ENCODE assay signal across 4 cellular contexts in the genomic region with DNA sequence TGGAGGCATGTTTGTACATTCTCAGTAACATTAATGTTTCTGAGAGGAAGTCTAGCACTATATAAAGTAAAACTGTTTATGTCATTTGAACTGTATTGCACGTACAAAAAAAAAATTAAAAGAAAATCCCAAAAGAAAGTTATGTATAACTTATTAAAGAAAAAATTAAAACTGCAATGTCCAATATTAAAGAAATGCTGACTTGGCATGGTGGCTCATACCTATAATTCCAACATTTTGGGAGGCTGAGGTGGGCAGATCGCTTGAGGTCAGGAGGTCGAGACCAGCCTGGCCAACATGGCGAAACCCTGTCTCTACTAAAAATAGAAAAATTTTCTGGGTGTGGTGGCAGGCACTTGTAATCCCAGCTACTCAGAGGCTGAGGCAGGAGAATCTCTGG.
A peak's percentile ranks its signal among the peaks of the same experiment; 100 is the strongest.
TF ChIP-seq lines count a peak whose summit lies in the region.

No MANE protein-coding gene starts in this region.

TF ChIP-seq in HepG2, 621 proteins besides CTCF, POLR2A, EP300 and RAD21:
- TF ChIP-seq, protein P1, sequence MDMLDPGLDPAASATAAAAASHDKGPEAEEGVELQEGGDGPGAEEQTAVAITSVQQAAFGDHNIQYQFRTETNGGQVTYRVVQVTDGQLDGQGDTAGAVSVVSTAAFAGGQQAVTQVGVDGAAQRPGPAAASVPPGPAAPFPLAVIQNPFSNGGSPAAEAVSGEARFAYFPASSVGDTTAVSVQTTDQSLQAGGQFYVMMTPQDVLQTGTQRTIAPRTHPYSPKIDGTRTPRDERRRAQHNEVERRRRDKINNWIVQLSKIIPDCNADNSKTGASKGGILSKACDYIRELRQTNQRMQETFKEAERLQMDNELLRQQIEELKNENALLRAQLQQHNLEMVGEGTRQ (IDR thresholded peaks at IDR 0.05; ENCODE audit: low read depth, low read length): no peak
- TF ChIP-seq, protein P1 (CRISPR knock-in tag; IDR thresholded peaks at IDR 0.05; ENCODE audit: borderline replicate concordance): no peak
- TF ChIP-seq MAFF (IDR thresholded peaks at IDR 0.05; ENCODE audit: low read depth, low read length) (peak; percentile 81), MAFK (conservative IDR thresholded peaks at IDR 0.05 in 1 of 2, IDR thresholded peaks at IDR 0.05 in 1 of 2; ENCODE audit: low read length in 2 of 2) (peak; percentile 73 to 88), ZNF20 (CRISPR knock-in tag; IDR thresholded peaks at IDR 0.05) (no peak)
- TF ChIP-seq, protein P2, sequence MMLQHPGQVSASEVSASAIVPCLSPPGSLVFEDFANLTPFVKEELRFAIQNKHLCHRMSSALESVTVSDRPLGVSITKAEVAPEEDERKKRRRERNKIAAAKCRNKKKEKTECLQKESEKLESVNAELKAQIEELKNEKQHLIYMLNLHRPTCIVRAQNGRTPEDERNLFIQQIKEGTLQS (CRISPR knock-in tag; IDR thresholded peaks at IDR 0.05): no peak

TF ChIP-seq in A549, 52 proteins besides CTCF, POLR2A, EP300 and RAD21:
- TF ChIP-seq BHLHE40 (IDR thresholded peaks at IDR 0.05; ENCODE audit: low read depth, low read length) (no peak), MAFK (IDR thresholded peaks at IDR 0.05; ENCODE audit: partially characterized antibody) (peak; percentile 78), SMC3 (IDR thresholded peaks at IDR 0.05) (no peak), MYC (IDR thresholded peaks at IDR 0.05; ENCODE audit: borderline replicate concordance, low read length) (no peak)

TF ChIP-seq in IMR-90, 13 proteins besides CTCF, POLR2A, EP300 and RAD21:
- TF ChIP-seq RFX5 (IDR thresholded peaks at IDR 0.05; ENCODE audit: low read depth, low read length) (no peak), MAFK (IDR thresholded peaks at IDR 0.05; ENCODE audit: low read depth, low read length) (peak; percentile 79)

TF ChIP-seq in K562, 482 proteins besides CTCF, POLR2A, EP300 and RAD21:
- peak; percentile 78 for TF ChIP-seq MAFG (tag; conservative IDR thresholded peaks at IDR 0.05)
- TF ChIP-seq MAFK (IDR thresholded peaks at IDR 0.05; ENCODE audit: low read length): peak; percentile 73
- no peak for TF ChIP-seq STAT5A (IDR thresholded peaks at IDR 0.05; ENCODE audit: borderline replicate concordance, low read length)
- no peak for TF ChIP-seq CBFB (CRISPR knock-in tag; IDR thresholded peaks at IDR 0.05)
- TF ChIP-seq C11orf30 (IDR thresholded peaks at IDR 0.05; ENCODE audit: low read depth): peak; percentile 81
- peak; percentile 92 for TF ChIP-seq ZNF316 (IDR thresholded peaks at IDR 0.05)
- TF ChIP-seq ETV1 (tag; conservative IDR thresholded peaks at IDR 0.05; ENCODE audit: low read depth): no peak
- TF ChIP-seq CHD2 (IDR thresholded peaks at IDR 0.05; ENCODE audit: low read depth, low read length): no peak
- TF ChIP-seq MAFF (IDR thresholded peaks at IDR 0.05; ENCODE audit: low read length): peak; percentile 68
- TF ChIP-seq PHF21A (IDR thresholded peaks at IDR 0.05; ENCODE audit: borderline replicate concordance, low read depth): no peak
